Comparison of ENCODE assay signal across 2 cellular contexts in the genomic region with DNA sequence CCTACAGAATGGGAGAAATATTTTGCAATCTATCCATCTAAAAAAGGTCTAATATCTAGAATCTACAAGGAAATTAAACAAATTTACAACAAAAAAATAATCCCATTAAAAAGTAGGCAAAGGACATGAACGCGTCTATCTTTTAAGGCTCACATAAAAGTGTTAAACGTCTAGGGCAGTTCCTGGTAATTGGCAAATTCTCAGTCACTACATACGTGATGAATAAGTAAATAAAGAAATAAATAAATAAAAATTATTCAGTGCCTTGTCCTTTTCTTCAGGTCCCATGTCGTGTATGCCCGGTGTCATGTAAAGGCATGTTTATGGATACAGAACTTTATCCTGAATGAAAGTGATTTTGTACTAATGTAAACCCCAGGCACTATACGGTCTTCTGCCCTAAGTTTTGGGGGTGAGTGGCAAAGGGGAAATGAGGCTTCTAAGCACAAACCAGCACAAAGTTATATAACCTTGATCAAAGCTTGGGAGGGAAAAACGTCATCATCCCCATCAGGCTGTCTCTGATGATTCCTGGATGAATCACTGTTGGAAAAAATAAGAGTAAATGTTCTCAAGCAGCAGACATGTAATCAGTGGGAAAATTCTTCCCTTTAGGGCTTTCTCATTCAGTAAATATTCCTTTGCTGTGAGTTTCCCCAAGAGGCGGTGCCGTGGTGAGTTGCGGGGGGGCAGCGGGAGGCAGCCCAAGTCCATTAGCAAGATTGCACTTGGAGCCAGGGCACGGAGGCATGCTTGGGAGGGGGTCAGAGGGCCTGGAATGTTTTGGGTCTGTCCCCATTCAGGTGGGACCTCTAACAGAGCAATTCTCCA.
TF ChIP-seq lines count a peak whose summit lies in the region.

No MANE protein-coding gene starts in this region.

TF ChIP-seq in HCT116, 20 proteins besides CTCF, POLR2A, EP300 and RAD21:
- TF ChIP-seq CBX3 (IDR thresholded peaks at IDR 0.05; ENCODE audit: low read depth) (peak; percentile 86; the same call in 1 of the 2 replicates), SP1 (IDR thresholded peaks at IDR 0.05; ENCODE audit: low read depth) (peak; percentile 95), ZFX (IDR thresholded peaks at IDR 0.05) (no peak), POLR2AphosphoS5 (IDR thresholded peaks at IDR 0.05; ENCODE audit: low read depth, low read length) (peak; percentile 55), ELF1 (IDR thresholded peaks at IDR 0.05; ENCODE audit: borderline replicate concordance, low read depth) (no peak), ZNF274 (IDR thresholded peaks at IDR 0.05; ENCODE audit: low read depth, low read length) (no peak), MAX (IDR thresholded peaks at IDR 0.05) (peak; percentile 51; the same call in 1 of the 2 replicates), CEBPB (IDR thresholded peaks at IDR 0.05; ENCODE audit: low read depth) (peak; percentile 81), JUND (IDR thresholded peaks at IDR 0.05) (peak; percentile 95), SIN3A (IDR thresholded peaks at IDR 0.05; ENCODE audit: low read depth) (peak; percentile 54; the same call in 1 of the 2 replicates), TCF7L2 (IDR thresholded peaks at IDR 0.05; ENCODE audit: borderline replicate concordance, extremely low read depth, insufficient read depth, insufficient read length) (no peak), SRF (IDR thresholded peaks at IDR 0.05; ENCODE audit: low read depth) (peak; percentile 86), FOSL1 (IDR thresholded peaks at IDR 0.05; ENCODE audit: low read depth) (peak; percentile 98), EZH2phosphoT487 (IDR thresholded peaks at IDR 0.05; ENCODE audit: borderline replicate concordance) (no peak), EGR1 (IDR thresholded peaks at IDR 0.05; ENCODE audit: low read depth) (peak; percentile 37; the same call in 1 of the 2 replicates), EZH2 (IDR thresholded peaks at IDR 0.05) (no peak), YY1 (IDR thresholded peaks at IDR 0.05; ENCODE audit: extremely low read depth, insufficient replicate concordance, low read depth, low read length) (peak; percentile 23)
- TF ChIP-seq, protein P1, sequence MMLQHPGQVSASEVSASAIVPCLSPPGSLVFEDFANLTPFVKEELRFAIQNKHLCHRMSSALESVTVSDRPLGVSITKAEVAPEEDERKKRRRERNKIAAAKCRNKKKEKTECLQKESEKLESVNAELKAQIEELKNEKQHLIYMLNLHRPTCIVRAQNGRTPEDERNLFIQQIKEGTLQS (IDR thresholded peaks at IDR 0.05), result no peak; the same call in 1 of the 2 replicates
- TF ChIP-seq, protein P2, sequence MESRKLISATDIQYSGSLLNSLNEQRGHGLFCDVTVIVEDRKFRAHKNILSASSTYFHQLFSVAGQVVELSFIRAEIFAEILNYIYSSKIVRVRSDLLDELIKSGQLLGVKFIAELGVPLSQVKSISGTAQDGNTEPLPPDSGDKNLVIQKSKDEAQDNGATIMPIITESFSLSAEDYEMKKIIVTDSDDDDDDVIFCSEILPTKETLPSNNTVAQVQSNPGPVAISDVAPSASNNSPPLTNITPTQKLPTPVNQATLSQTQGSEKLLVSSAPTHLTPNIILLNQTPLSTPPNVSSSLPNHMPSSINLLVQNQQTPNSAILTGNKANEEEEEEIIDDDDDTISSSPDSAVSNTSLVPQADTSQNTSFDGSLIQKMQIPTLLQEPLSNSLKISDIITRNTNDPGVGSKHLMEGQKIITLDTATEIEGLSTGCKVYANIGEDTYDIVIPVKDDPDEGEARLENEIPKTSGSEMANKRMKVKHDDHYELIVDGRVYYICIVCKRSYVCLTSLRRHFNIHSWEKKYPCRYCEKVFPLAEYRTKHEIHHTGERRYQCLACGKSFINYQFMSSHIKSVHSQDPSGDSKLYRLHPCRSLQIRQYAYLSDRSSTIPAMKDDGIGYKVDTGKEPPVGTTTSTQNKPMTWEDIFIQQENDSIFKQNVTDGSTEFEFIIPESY (IDR thresholded peaks at IDR 0.05; ENCODE audit: extremely low read depth, insufficient replicate concordance, low read length), result no peak
- TF ChIP-seq, protein P3, sequence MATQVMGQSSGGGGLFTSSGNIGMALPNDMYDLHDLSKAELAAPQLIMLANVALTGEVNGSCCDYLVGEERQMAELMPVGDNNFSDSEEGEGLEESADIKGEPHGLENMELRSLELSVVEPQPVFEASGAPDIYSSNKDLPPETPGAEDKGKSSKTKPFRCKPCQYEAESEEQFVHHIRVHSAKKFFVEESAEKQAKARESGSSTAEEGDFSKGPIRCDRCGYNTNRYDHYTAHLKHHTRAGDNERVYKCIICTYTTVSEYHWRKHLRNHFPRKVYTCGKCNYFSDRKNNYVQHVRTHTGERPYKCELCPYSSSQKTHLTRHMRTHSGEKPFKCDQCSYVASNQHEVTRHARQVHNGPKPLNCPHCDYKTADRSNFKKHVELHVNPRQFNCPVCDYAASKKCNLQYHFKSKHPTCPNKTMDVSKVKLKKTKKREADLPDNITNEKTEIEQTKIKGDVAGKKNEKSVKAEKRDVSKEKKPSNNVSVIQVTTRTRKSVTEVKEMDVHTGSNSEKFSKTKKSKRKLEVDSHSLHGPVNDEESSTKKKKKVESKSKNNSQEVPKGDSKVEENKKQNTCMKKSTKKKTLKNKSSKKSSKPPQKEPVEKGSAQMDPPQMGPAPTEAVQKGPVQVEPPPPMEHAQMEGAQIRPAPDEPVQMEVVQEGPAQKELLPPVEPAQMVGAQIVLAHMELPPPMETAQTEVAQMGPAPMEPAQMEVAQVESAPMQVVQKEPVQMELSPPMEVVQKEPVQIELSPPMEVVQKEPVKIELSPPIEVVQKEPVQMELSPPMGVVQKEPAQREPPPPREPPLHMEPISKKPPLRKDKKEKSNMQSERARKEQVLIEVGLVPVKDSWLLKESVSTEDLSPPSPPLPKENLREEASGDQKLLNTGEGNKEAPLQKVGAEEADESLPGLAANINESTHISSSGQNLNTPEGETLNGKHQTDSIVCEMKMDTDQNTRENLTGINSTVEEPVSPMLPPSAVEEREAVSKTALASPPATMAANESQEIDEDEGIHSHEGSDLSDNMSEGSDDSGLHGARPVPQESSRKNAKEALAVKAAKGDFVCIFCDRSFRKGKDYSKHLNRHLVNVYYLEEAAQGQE (IDR thresholded peaks at IDR 0.05; ENCODE audit: low read depth), result no peak

TF ChIP-seq in K562, 482 proteins besides CTCF, POLR2A, EP300 and RAD21:
- TF ChIP-seq, protein P4, sequence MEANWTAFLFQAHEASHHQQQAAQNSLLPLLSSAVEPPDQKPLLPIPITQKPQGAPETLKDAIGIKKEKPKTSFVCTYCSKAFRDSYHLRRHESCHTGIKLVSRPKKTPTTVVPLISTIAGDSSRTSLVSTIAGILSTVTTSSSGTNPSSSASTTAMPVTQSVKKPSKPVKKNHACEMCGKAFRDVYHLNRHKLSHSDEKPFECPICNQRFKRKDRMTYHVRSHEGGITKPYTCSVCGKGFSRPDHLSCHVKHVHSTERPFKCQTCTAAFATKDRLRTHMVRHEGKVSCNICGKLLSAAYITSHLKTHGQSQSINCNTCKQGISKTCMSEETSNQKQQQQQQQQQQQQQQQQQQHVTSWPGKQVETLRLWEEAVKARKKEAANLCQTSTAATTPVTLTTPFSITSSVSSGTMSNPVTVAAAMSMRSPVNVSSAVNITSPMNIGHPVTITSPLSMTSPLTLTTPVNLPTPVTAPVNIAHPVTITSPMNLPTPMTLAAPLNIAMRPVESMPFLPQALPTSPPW (CRISPR knock-in tag; IDR thresholded peaks at IDR 0.05), result peak; percentile 51
- TF ChIP-seq, protein P5, sequence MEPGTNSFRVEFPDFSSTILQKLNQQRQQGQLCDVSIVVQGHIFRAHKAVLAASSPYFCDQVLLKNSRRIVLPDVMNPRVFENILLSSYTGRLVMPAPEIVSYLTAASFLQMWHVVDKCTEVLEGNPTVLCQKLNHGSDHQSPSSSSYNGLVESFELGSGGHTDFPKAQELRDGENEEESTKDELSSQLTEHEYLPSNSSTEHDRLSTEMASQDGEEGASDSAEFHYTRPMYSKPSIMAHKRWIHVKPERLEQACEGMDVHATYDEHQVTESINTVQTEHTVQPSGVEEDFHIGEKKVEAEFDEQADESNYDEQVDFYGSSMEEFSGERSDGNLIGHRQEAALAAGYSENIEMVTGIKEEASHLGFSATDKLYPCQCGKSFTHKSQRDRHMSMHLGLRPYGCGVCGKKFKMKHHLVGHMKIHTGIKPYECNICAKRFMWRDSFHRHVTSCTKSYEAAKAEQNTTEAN (CRISPR knock-in tag; IDR thresholded peaks at IDR 0.05), result no peak
- peak; percentile 28; the same call in 1 of the 2 replicates for TF ChIP-seq FOSL1 (tag; conservative IDR thresholded peaks at IDR 0.05)
- TF ChIP-seq ZNF668 (CRISPR knock-in tag; IDR thresholded peaks at IDR 0.05), result no peak
- TF ChIP-seq, protein P6, sequence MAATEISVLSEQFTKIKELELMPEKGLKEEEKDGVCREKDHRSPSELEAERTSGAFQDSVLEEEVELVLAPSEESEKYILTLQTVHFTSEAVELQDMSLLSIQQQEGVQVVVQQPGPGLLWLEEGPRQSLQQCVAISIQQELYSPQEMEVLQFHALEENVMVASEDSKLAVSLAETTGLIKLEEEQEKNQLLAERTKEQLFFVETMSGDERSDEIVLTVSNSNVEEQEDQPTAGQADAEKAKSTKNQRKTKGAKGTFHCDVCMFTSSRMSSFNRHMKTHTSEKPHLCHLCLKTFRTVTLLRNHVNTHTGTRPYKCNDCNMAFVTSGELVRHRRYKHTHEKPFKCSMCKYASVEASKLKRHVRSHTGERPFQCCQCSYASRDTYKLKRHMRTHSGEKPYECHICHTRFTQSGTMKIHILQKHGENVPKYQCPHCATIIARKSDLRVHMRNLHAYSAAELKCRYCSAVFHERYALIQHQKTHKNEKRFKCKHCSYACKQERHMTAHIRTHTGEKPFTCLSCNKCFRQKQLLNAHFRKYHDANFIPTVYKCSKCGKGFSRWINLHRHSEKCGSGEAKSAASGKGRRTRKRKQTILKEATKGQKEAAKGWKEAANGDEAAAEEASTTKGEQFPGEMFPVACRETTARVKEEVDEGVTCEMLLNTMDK (IDR thresholded peaks at IDR 0.05; ENCODE audit: borderline replicate concordance, insufficient read depth, low read depth, low read length, poor library complexity, severe bottlenecking), result no peak
- no peak for TF ChIP-seq FOS (IDR thresholded peaks at IDR 0.05; ENCODE audit: extremely low read depth, insufficient read length)
- TF ChIP-seq CBFA2T3 (IDR thresholded peaks at IDR 0.05), result no peak
- TF ChIP-seq, protein P1 (IDR thresholded peaks at IDR 0.05), result 0 out of 2 replicates have a peak, but pooled peaks have one; percentile 21
- TF ChIP-seq, protein P1 (CRISPR knock-in tag; conservative IDR thresholded peaks at IDR 0.05), result no peak
- no peak for TF ChIP-seq TCF7L2 (IDR thresholded peaks at IDR 0.05; ENCODE audit: low read depth, low read length)
